ENCODE assay signal across 1 cellular context in the genomic region with DNA sequence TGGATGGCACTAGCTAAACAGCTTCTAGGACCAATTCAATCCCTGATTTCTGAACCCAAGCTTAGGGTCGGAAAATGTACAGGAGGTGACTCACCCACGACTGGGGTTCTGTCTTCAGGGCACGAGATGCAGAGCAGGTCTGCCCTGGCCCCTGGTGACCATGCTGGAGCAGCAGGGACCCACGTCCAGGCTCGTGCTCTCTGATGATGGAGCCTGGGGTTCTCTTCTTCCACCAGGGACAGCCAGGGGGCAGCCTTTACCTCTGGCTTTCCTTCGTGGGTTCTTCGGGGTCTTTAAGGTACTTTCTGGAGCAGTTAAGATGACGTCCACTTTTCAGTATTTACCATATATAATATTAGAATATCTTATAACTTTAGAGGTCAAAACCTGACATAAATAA.
TF ChIP-seq lines count a peak whose summit lies in the region.

No MANE protein-coding gene starts in this region.

TF ChIP-seq in WTC11, 78 proteins besides CTCF, POLR2A, EP300 and RAD21 (continued from another document):
- no peak for TF ChIP-seq ARID4B (CRISPR knock-in tag; IDR thresholded peaks at IDR 0.05; ENCODE audit: borderline replicate concordance)
- TF ChIP-seq CREM (CRISPR knock-in tag; IDR thresholded peaks at IDR 0.05), result no peak
- no peak for TF ChIP-seq ZNF219 (CRISPR knock-in tag; IDR thresholded peaks at IDR 0.05; ENCODE audit: borderline replicate concordance)
- TF ChIP-seq NFE2L1 (CRISPR knock-in tag; IDR thresholded peaks at IDR 0.05), result no peak
- no peak for TF ChIP-seq ZNF423 (CRISPR knock-in tag; IDR thresholded peaks at IDR 0.05)
TF ChIP-seq in WTC11: peak in this region for 0.
